21 cellular contexts compared by ENCODE assay signal in genomic region chr7:158292948-158293347, GRCh38.
DNase-seq lines count a peak whose midpoint lies in the region; ATAC-seq and TF ChIP-seq lines count a peak whose summit lies in the region.
"Had no signal": no experiment of that assay in that cellular context is flagged by ENCODE, and none has a peak within 500 bp of the region (broad histone marks: within the 10 kb centered on the region; RNA-seq: fewer than 3 reads in every experiment).

No MANE protein-coding gene starts in this region.

- H3K36me3 Mint-ChIP-seq in activated CD8-positive, alpha-beta memory T cell treated with anti-CD3 and anti-CD28 coated beads, Interleukin-2, amount 10 ng/mL, durations not matched to agents 7 days and 5 days, result no peaks in the 10 kb centered on the region
- H3K36me3 Mint-ChIP-seq in activated T-cell treated with anti-CD3 and anti-CD28 coated beads, Interleukin-2, amount 50 U/mL, for 24 hours (ENCODE audit: low read depth), result no peaks in the 10 kb centered on the region
- H3K36me3 Mint-ChIP-seq: CD8-positive, alpha-beta memory T cell had no signal

- peaks cover 0 to 19% (median 12%) of the 10 kb centered on the region in 4 donors for H3K9me3 ChIP-seq in stomach
- H3K9me3 ChIP-seq: HAP-1 had no signal

- CTCF ChIA-PET in activated CD8-positive, alpha-beta memory T cell treated with anti-CD3 and anti-CD28 coated beads, Interleukin-2, amount 10 ng/mL, durations not matched to agents 7 days and 5 days (lab: Charles Lee), result no interaction called here

- TF ChIP-seq POLR2A in stomach (IDR thresholded peaks at IDR 0.05), result no peak

- no peaks in the 10 kb centered on the region for H3K36me3 ChIP-seq in stomach
- H3K36me3 ChIP-seq: HAP-1 had no signal

- ATAC-seq in activated CD8-positive, alpha-beta memory T cell treated with anti-CD3 and anti-CD28 coated beads, Interleukin-2, amount 10 ng/mL, durations not matched to agents 7 days and 5 days, result no peak
- ATAC-seq in esophagus mucosa, result peak; percentile 28
- ATAC-seq: GM23338 had no signal

- no peak for TF ChIP-seq CTCF in stomach (IDR thresholded peaks at IDR 0.05)

- H3K4me3 Mint-ChIP-seq in activated CD8-positive, alpha-beta memory T cell treated with anti-CD3 and anti-CD28 coated beads, Interleukin-2, amount 10 ng/mL, durations not matched to agents 7 days and 5 days, result no peak overlapping the region
- H3K4me3 Mint-ChIP-seq in activated T-cell treated with anti-CD3 and anti-CD28 coated beads, Interleukin-2, amount 50 U/mL, for 24 hours, result no peak overlapping the region
- H3K4me3 Mint-ChIP-seq: B cell; CD4-positive, alpha-beta T cell; CD8-positive, alpha-beta memory T cell; GM23338 had no signal

- DNase-seq in activated CD8-positive, alpha-beta memory T cell treated with anti-CD3 and anti-CD28 coated beads, Interleukin-2, amount 10 ng/mL, durations not matched to agents 7 days and 5 days, result peak; percentile 29
- no peak for DNase-seq in activated CD8-positive, alpha-beta memory T cell treated with anti-CD3 and anti-CD28 coated beads, Interleukin-2, amount 50 U/mL, for 4 hours
- DNase-seq in HT1080 (ENCODE audit: low read depth) (peak; percentile 10), stomach (peak; percentile 15), COLO829 (ENCODE audit: low spot score) (no peak), T-helper 9 cell (no peak)
- DNase-seq in activated T-cell treated with anti-CD3 and anti-CD28 coated beads, Interleukin-2, amount 50 U/mL, for 24 hours, result no peak
- DNase-seq: Calu3; CD4-positive, alpha-beta T cell; CD8-positive, alpha-beta memory T cell; COR-L47; DMS53; DMS79 treated with DMSO at 0.1 percent for 48 hours; GF-D8 had no signal

- intact Hi-C loops in stomach (cut with DNase I; ENCODE audit: low total_unique reads), result no loop called here

- H3K9me3 Mint-ChIP-seq in activated CD8-positive, alpha-beta memory T cell treated with anti-CD3 and anti-CD28 coated beads, Interleukin-2, amount 10 ng/mL, durations not matched to agents 7 days and 5 days (ENCODE audit: low read depth), result peaks cover 6% of the 10 kb centered on the region
- H3K9me3 Mint-ChIP-seq in activated T-cell treated with anti-CD3 and anti-CD28 coated beads, Interleukin-2, amount 50 U/mL, for 24 hours, result peaks cover 22% of the 10 kb centered on the region

- TF ChIP-seq EP300 in stomach (IDR thresholded peaks at IDR 0.05), result no peak

- no peaks in the 10 kb centered on the region for H3K4me1 ChIP-seq in stomach
- H3K4me1 ChIP-seq: HAP-1 had no signal

- H3K27ac Mint-ChIP-seq in activated CD8-positive, alpha-beta memory T cell treated with anti-CD3 and anti-CD28 coated beads, Interleukin-2, amount 10 ng/mL, durations not matched to agents 7 days and 5 days, result no peak overlapping the region
- H3K27ac Mint-ChIP-seq in activated T-cell treated with anti-CD3 and anti-CD28 coated beads, Interleukin-2, amount 50 U/mL, for 24 hours, result no peak overlapping the region
- H3K27ac Mint-ChIP-seq: B cell; CD4-positive, alpha-beta T cell; CD8-positive, alpha-beta memory T cell; GM23338 had no signal

- no peak overlapping the region for H3K27ac ChIP-seq in stomach
- H3K27ac ChIP-seq: 22Rv1, BLaER1, C4-2B had no signal

- 81 to 92% (median 90%) methylated on average over 5 of the region's 5 CpGs for WGBS in stomach, 5 donors

- no peak overlapping the region for H3K4me3 ChIP-seq in stomach
- H3K4me3 ChIP-seq: BLaER1, GM23338, HAP-1 had no signal

- no peaks in the 10 kb centered on the region for H3K4me1 Mint-ChIP-seq in activated CD8-positive, alpha-beta memory T cell treated with anti-CD3 and anti-CD28 coated beads, Interleukin-2, amount 10 ng/mL, durations not matched to agents 7 days and 5 days
- H3K4me1 Mint-ChIP-seq in activated T-cell treated with anti-CD3 and anti-CD28 coated beads, Interleukin-2, amount 50 U/mL, for 24 hours (ENCODE audit: low read depth), result no peaks in the 10 kb centered on the region
- H3K4me1 Mint-ChIP-seq: B cell; CD8-positive, alpha-beta memory T cell; GM23338 had no signal

- no peaks in the 10 kb centered on the region for H3K27me3 ChIP-seq in stomach

- no peaks in the 10 kb centered on the region for H3K27me3 Mint-ChIP-seq in activated CD8-positive, alpha-beta memory T cell treated with anti-CD3 and anti-CD28 coated beads, Interleukin-2, amount 10 ng/mL, durations not matched to agents 7 days and 5 days
- no peaks in the 10 kb centered on the region for H3K27me3 Mint-ChIP-seq in activated T-cell treated with anti-CD3 and anti-CD28 coated beads, Interleukin-2, amount 50 U/mL, for 24 hours
- H3K27me3 Mint-ChIP-seq: B cell; CD4-positive, alpha-beta T cell had no signal

Comparison
In these comparisons a context has a peak if more than half of its experiments do, and no peak if none do; other contexts are left out.
1. DNase-seq: peak in activated CD8-positive, alpha-beta memory T cell treated with anti-CD3 and anti-CD28 coated beads, Interleukin-2, amount 10 ng/mL, durations not matched to agents 7 days and 5 days (single experiment), HT1080 (single experiment) and stomach (single experiment); none in activated CD8-positive, alpha-beta memory T cell treated with anti-CD3 and anti-CD28 coated beads, Interleukin-2, amount 50 U/mL, for 4 hours (single experiment), activated T-cell treated with anti-CD3 and anti-CD28 coated beads, Interleukin-2, amount 50 U/mL, for 24 hours (single experiment), COLO829 (single experiment) and T-helper 9 cell (single experiment).